In the genomic region with DNA sequence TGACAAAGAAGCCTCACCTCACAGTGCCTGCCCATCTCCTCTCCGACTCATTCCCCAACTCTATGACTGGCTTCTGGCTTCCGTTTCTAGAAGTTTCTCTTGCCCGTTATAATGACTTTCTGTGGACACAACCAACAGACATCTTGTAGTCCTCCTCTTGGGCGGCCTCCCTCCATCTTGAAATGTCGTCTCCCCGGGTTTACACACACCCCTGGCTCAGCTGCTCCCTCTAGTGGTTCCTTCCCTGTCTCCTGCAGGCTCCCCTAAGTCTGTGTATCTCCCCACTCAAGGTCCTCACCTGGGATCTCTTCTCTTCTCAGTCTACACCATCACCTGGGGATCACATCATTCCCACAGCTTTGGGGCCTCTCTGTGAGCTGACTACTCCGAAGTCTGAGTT, we compare ENCODE assay signal across 8 cellular contexts.
DNase-seq lines count a peak whose midpoint lies in the region; ATAC-seq and TF ChIP-seq lines count a peak whose summit lies in the region.

No MANE protein-coding gene starts in this region.

- DNase-seq in NCI-H69 (lab: John Stamatoyannopoulos, UW) = peak; percentile 49
- DNase-seq in erythroblast (lab: John Stamatoyannopoulos, UW) = peak; percentile 40 to 67
- peak; percentile 4 to 7 for DNase-seq in stimulated activated CD8-positive, alpha-beta memory T cell treated with anti-CD3 and anti-CD28 coated beads, Interleukin-15, amount 100 ng/mL, for 48 hours (ENCODE audit: low read depth in 2 of 2)
- no peak for DNase-seq in NCI-H1092 treated with DMSO at 0.1 percent for 48 hours (lab: John Stamatoyannopoulos, UW)

- no peak for TF ChIP-seq POLR2A in erythroblast (IDR thresholded peaks at IDR 0.05; ENCODE audit: low read length)

- peak; percentile 46 for TF ChIP-seq CTCF in 22Rv1 (IDR thresholded peaks at IDR 0.05)

- H3K27ac ChIP-seq in 22Rv1 = no peak overlapping the region

- ATAC-seq in GM18502 (IDR thresholded peaks at IDR 0.05; ENCODE audit: poor library complexity, unreplicated experiment) (peak; percentile 92), HG02763 (IDR thresholded peaks at IDR 0.05; ENCODE audit: unreplicated experiment) (peak; percentile 76), GM19328 (IDR thresholded peaks at IDR 0.05; ENCODE audit: unreplicated experiment) (no peak)
